ENCODE assay signal across 1 cellular context in genomic region chr11:61331636-61332035, GRCh38.
TF ChIP-seq lines count a peak whose summit lies in the region.

No MANE protein-coding gene starts in this region.

TF ChIP-seq in SK-N-SH treated with all-trans-retinoic acid at 6 μM for 48 hours, 23 proteins besides CTCF, POLR2A, EP300 and RAD21 (continued from another document):
- TF ChIP-seq TSHZ2 (CRISPR knock-in tag; IDR thresholded peaks at IDR 0.05) (no peak), OSR1 (CRISPR knock-in tag; IDR thresholded peaks at IDR 0.05) (no peak), ZNF565 (CRISPR knock-in tag; conservative IDR thresholded peaks at IDR 0.05; ENCODE audit: low read depth) (no peak)
